Comparison of ENCODE assay signal across 1 cellular context in the genomic region with DNA sequence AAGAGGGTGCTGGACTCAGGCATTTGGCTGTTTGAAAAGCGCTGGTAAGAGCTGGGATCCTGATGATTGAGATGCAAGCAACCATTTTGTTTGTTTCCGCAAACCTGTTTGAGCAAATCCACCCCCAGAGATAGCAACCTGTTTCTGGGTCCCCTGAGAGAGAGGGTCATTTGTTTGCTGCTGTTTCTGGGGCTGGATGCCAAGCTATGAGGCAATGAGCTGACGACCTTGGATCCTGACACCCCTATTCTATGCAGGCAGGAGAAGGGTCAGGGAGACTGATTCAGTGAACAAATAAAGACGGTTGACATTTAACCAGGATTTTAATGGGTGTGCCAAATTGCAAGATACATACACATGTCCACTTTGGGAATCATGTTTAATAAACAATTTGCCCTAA.
A peak's percentile ranks its signal among the peaks of the same experiment; 100 is the strongest.
TF ChIP-seq lines count a peak whose summit lies in the region.

No MANE protein-coding gene starts in this region.

TF ChIP-seq in HepG2, 621 proteins besides CTCF, POLR2A, EP300 and RAD21 (continued from another document):
- TF ChIP-seq ZEB1 (IDR thresholded peaks at IDR 0.05; ENCODE audit: insufficient replicate concordance, low read depth) (no peak), ZNF577 (CRISPR knock-in tag; IDR thresholded peaks at IDR 0.05; ENCODE audit: borderline replicate concordance, low read depth) (no peak), GATAD2A (CRISPR knock-in tag; IDR thresholded peaks at IDR 0.05) (peak; percentile 76), RXRB (CRISPR knock-in tag; IDR thresholded peaks at IDR 0.05; ENCODE audit: borderline replicate concordance) (0 out of 2 replicates have a peak, but pooled peaks have one; percentile 15), SP5 (CRISPR knock-in tag; IDR thresholded peaks at IDR 0.05; ENCODE audit: borderline replicate concordance, low read depth) (no peak), CEBPB (IDR thresholded peaks at IDR 0.05; ENCODE audit: borderline replicate concordance, low read depth, low read length) (peak; percentile 57; the same call in 1 of the 2 replicates), RARA (CRISPR knock-in tag; IDR thresholded peaks at IDR 0.05) (peak; percentile 54), HNF4A (CRISPR knock-in tag; IDR thresholded peaks at IDR 0.05) (peak; percentile 53; the same call in 1 of the 2 replicates), FOSL2 (CRISPR knock-in tag; IDR thresholded peaks at IDR 0.05) (peak; percentile 66), MAF1 (CRISPR knock-in tag; IDR thresholded peaks at IDR 0.05; ENCODE audit: borderline replicate concordance) (no peak)
- TF ChIP-seq, protein P1, sequence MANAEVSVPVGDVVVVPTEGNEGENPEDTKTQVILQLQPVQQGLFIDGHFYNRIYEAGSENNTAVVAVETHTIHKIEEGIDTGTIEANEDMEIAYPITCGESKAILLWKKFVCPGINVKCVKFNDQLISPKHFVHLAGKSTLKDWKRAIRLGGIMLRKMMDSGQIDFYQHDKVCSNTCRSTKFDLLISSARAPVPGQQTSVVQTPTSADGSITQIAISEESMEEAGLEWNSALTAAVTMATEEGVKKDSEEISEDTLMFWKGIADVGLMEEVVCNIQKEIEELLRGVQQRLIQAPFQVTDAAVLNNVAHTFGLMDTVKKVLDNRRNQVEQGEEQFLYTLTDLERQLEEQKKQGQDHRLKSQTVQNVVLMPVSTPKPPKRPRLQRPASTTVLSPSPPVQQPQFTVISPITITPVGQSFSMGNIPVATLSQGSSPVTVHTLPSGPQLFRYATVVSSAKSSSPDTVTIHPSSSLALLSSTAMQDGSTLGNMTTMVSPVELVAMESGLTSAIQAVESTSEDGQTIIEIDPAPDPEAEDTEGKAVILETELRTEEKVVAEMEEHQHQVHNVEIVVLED (CRISPR knock-in tag; IDR thresholded peaks at IDR 0.05; ENCODE audit: borderline replicate concordance): no peak
- TF ChIP-seq, protein P2, sequence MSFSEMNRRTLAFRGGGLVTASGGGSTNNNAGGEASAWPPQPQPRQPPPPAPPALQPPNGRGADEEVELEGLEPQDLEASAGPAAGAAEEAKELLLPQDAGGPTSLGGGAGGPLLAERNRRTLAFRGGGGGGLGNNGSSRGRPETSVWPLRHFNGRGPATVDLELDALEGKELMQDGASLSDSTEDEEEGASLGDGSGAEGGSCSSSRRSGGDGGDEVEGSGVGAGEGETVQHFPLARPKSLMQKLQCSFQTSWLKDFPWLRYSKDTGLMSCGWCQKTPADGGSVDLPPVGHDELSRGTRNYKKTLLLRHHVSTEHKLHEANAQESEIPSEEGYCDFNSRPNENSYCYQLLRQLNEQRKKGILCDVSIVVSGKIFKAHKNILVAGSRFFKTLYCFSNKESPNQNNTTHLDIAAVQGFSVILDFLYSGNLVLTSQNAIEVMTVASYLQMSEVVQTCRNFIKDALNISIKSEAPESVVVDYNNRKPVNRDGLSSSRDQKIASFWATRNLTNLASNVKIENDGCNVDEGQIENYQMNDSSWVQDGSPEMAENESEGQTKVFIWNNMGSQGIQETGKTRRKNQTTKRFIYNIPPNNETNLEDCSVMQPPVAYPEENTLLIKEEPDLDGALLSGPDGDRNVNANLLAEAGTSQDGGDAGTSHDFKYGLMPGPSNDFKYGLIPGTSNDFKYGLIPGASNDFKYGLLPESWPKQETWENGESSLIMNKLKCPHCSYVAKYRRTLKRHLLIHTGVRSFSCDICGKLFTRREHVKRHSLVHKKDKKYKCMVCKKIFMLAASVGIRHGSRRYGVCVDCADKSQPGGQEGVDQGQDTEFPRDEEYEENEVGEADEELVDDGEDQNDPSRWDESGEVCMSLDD (CRISPR knock-in tag; IDR thresholded peaks at IDR 0.05; ENCODE audit: borderline replicate concordance): peak; percentile 98
- TF ChIP-seq, protein P3, sequence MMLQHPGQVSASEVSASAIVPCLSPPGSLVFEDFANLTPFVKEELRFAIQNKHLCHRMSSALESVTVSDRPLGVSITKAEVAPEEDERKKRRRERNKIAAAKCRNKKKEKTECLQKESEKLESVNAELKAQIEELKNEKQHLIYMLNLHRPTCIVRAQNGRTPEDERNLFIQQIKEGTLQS (CRISPR knock-in tag; IDR thresholded peaks at IDR 0.05): no peak
- TF ChIP-seq, protein P4, sequence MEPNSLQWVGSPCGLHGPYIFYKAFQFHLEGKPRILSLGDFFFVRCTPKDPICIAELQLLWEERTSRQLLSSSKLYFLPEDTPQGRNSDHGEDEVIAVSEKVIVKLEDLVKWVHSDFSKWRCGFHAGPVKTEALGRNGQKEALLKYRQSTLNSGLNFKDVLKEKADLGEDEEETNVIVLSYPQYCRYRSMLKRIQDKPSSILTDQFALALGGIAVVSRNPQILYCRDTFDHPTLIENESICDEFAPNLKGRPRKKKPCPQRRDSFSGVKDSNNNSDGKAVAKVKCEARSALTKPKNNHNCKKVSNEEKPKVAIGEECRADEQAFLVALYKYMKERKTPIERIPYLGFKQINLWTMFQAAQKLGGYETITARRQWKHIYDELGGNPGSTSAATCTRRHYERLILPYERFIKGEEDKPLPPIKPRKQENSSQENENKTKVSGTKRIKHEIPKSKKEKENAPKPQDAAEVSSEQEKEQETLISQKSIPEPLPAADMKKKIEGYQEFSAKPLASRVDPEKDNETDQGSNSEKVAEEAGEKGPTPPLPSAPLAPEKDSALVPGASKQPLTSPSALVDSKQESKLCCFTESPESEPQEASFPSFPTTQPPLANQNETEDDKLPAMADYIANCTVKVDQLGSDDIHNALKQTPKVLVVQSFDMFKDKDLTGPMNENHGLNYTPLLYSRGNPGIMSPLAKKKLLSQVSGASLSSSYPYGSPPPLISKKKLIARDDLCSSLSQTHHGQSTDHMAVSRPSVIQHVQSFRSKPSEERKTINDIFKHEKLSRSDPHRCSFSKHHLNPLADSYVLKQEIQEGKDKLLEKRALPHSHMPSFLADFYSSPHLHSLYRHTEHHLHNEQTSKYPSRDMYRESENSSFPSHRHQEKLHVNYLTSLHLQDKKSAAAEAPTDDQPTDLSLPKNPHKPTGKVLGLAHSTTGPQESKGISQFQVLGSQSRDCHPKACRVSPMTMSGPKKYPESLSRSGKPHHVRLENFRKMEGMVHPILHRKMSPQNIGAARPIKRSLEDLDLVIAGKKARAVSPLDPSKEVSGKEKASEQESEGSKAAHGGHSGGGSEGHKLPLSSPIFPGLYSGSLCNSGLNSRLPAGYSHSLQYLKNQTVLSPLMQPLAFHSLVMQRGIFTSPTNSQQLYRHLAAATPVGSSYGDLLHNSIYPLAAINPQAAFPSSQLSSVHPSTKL (CRISPR knock-in tag; IDR thresholded peaks at IDR 0.05): peak; percentile 65
- TF ChIP-seq, protein P5, sequence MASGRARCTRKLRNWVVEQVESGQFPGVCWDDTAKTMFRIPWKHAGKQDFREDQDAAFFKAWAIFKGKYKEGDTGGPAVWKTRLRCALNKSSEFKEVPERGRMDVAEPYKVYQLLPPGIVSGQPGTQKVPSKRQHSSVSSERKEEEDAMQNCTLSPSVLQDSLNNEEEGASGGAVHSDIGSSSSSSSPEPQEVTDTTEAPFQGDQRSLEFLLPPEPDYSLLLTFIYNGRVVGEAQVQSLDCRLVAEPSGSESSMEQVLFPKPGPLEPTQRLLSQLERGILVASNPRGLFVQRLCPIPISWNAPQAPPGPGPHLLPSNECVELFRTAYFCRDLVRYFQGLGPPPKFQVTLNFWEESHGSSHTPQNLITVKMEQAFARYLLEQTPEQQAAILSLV (CRISPR knock-in tag; IDR thresholded peaks at IDR 0.05; ENCODE audit: borderline replicate concordance): no peak
- TF ChIP-seq, protein P6, sequence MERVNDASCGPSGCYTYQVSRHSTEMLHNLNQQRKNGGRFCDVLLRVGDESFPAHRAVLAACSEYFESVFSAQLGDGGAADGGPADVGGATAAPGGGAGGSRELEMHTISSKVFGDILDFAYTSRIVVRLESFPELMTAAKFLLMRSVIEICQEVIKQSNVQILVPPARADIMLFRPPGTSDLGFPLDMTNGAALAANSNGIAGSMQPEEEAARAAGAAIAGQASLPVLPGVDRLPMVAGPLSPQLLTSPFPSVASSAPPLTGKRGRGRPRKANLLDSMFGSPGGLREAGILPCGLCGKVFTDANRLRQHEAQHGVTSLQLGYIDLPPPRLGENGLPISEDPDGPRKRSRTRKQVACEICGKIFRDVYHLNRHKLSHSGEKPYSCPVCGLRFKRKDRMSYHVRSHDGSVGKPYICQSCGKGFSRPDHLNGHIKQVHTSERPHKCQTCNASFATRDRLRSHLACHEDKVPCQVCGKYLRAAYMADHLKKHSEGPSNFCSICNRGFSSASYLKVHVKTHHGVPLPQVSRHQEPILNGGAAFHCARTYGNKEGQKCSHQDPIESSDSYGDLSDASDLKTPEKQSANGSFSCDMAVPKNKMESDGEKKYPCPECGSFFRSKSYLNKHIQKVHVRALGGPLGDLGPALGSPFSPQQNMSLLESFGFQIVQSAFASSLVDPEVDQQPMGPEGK (CRISPR knock-in tag; IDR thresholded peaks at IDR 0.05): peak; percentile 32; the same call in 1 of the 2 replicates
TF ChIP-seq in HepG2: peak in this region for 37.
